ENCODE assay signal across 14 cellular contexts in the genomic region with DNA sequence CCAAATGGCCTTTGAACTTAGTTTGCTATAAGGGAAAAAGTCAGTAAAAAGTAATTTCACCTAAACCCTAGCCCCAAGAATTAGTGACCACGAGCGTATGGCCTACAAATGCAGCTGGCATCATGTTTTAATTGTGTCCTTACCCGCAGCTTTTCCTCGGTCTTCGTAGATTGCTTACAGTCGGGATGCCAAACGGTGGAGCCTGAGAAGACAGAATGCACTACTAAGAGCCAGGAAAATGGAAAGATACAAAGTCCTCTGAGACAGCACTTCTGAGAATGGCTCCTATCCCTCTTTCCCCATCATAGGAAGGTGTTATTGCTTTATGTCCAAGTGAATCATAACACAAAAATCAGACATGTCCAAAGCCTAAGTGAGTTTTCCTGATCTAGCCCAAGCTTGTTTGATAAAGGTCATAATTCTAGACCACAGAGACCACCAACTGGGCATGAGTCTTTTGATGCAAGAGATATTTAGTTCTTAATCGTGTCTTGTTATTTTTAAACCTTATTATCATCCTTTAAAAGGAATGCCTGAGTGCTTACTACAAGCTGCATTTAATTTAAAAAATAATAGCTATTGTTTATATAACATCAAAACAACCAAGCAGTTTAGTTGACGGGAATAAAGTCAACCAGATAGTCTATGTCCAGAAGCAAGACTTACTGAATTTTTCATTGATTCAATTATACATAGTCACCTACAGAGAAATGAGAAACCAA.
DNase-seq lines count a peak whose midpoint lies in the region; ATAC-seq and FAIRE-seq lines count a peak whose summit lies in the region.
"Had no signal": no experiment of that assay in that cellular context is flagged by ENCODE, and none has a peak within 500 bp of the region (broad histone marks: within the 10 kb centered on the region; RNA-seq: fewer than 3 reads in every experiment).

No MANE protein-coding gene starts in this region.

- peak in 1 of 2 donors; percentile 12 for ATAC-seq in activated naive CD4-positive, alpha-beta T cell treated with anti-CD3 and anti-CD28 coated beads, Interleukin-2, amount 50 U/mL, for 72 hours
- ATAC-seq in naive thymus-derived CD8-positive, alpha-beta T cell, result no peak

- POLR2A ChIA-PET in naive thymus-derived CD8-positive, alpha-beta T cell (lab: Charles Lee), result interaction anchor here (1.4 kb wide), 1 partner anchor 9 kb away, joined by 4 read pairs; no protein-coding TSS in a partner anchor

- DNase-seq in activated naive CD4-positive, alpha-beta T cell treated with anti-CD3 and anti-CD28 coated beads, Interleukin-2, amount 50 U/mL, for 72 hours (ENCODE audit: low spot score in 2 of 2), result no peak
- DNase-seq in activated naive CD4-positive, alpha-beta T cell treated with Interleukin-2 at 50 U/mL for 16 hours, result no peak
- peak; percentile 51 for DNase-seq in M059J (ENCODE audit: low read depth)
- DNase-seq in amniotic epithelial cell (ENCODE audit: low read depth), result peak; percentile 17
- no peak for DNase-seq in naive thymus-derived CD8-positive, alpha-beta T cell
- no peak for DNase-seq in activated CD4-positive, CD25-positive, alpha-beta regulatory T cell (lab: John Stamatoyannopoulos, UW)
- DNase-seq in COR-L47 (lab: John Stamatoyannopoulos, UW), result no peak
- no peak for DNase-seq in urothelium cell line (ENCODE audit: low spot score)
- DNase-seq: activated T-cell treated with anti-CD3 and anti-CD28 coated beads, Interleukin-2, amount 50 U/mL, for 48 hours; GDM1; Peyer's patch; SW 1271 had no signal

- H3K9me3 Mint-ChIP-seq in activated naive CD4-positive, alpha-beta T cell treated with anti-CD3 and anti-CD28 coated beads, Interleukin-2, amount 50 U/mL, for 72 hours, result no peaks in the 10 kb centered on the region
- H3K9me3 Mint-ChIP-seq in naive thymus-derived CD8-positive, alpha-beta T cell, result no peaks in the 10 kb centered on the region

- H3K27ac Mint-ChIP-seq in activated naive CD4-positive, alpha-beta T cell treated with anti-CD3 and anti-CD28 coated beads, Interleukin-2, amount 50 U/mL, for 72 hours, result peak overlapping the region; percentile 49 to 90
- H3K27ac Mint-ChIP-seq in naive thymus-derived CD8-positive, alpha-beta T cell, result peak overlapping the region; percentile 9 to 84 (median 53)

- FAIRE-seq in urothelium cell line (lab: Jason Lieb, UNC), result no peak
- FAIRE-seq: GM12892, H1 had no signal

- H3K36me3 Mint-ChIP-seq in activated naive CD4-positive, alpha-beta T cell treated with anti-CD3 and anti-CD28 coated beads, Interleukin-2, amount 50 U/mL, for 72 hours, result peaks cover 23 to 54% of the 10 kb centered on the region in 2 donors
- peaks cover 13 to 95% (median 42%) of the 10 kb centered on the region in 3 donors for H3K36me3 Mint-ChIP-seq in naive thymus-derived CD8-positive, alpha-beta T cell

- no peaks in the 10 kb centered on the region for H3K27me3 Mint-ChIP-seq in naive thymus-derived CD8-positive, alpha-beta T cell

- H3K4me3 Mint-ChIP-seq in naive thymus-derived CD8-positive, alpha-beta T cell, result no peak overlapping the region

- H3K4me1 Mint-ChIP-seq in naive thymus-derived CD8-positive, alpha-beta T cell, result peaks cover 25 to 72% (median 55%) of the 10 kb centered on the region in 4 donors

Comparison
In these comparisons a context has a peak if more than half of its experiments do, and no peak if none do; other contexts are left out.
1. DNase-seq: peak in M059J (single experiment) and amniotic epithelial cell (single experiment); none in activated naive CD4-positive, alpha-beta T cell treated with anti-CD3 and anti-CD28 coated beads, Interleukin-2, amount 50 U/mL, for 72 hours (0 of 2), activated naive CD4-positive, alpha-beta T cell treated with Interleukin-2 at 50 U/mL for 16 hours (single experiment), naive thymus-derived CD8-positive, alpha-beta T cell (0 of 10), activated CD4-positive, CD25-positive, alpha-beta regulatory T cell (0 of 4), COR-L47 (single experiment) and urothelium cell line (single experiment).